ENCODE assay signal across 1 cellular context in the genomic region with DNA sequence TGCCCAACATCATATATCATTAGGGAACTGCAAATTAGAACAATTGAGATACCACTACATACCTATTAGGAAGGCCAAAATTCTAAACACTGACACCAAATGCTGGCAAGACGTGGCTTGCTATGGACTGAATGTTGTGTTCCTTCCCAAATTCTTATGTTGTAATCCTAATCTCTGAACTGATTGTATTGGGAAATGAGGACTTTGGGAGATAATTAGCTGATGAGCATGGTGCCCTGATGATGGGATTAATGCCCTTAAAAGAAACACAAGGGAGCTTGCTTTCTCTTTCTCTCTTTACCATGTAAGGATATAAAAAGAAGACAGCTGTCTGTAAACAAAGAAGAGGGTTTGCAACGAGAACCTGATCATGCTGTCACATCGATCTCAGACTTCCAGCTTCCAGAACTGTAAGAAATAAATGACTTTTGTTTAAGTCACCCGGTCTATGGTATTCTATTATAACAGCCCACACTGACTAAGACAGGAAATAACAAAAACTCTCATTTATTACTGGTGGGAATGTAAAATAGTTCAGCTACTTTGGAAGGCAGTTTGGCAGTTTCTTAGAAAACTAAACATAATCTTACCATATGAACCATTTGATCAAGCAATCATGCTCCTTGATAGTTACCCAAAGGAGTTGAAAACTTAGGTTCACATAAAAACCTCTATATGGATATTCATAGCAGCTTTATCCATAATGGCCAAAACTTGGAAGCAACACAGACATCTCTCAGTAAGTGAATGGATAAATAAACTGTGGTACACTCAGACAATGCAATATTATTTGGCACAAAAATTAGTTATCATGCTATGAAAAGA.
TF ChIP-seq lines count a peak whose summit lies in the region.

No MANE protein-coding gene starts in this region.

TF ChIP-seq in endothelial cell of umbilical vein, 7 proteins besides CTCF, POLR2A, EP300 and RAD21:
- TF ChIP-seq EZH2 (IDR thresholded peaks at IDR 0.05; ENCODE audit: borderline replicate concordance, low read depth, low read length, severe bottlenecking) (no peak), POLR2AphosphoS5 (IDR thresholded peaks at IDR 0.05; ENCODE audit: insufficient read depth, low read depth, low read length) (no peak), JUN (IDR thresholded peaks at IDR 0.05; ENCODE audit: borderline replicate concordance, insufficient read depth, insufficient read length, low read depth) (no peak)
